24 cellular contexts compared by ENCODE assay signal in genomic region chrX:39805022-39805421, GRCh38.
DNase-seq lines count a peak whose midpoint lies in the region; ATAC-seq, FAIRE-seq and TF ChIP-seq lines count a peak whose summit lies in the region.
"Had no signal": no experiment of that assay in that cellular context is flagged by ENCODE, and none has a peak within 500 bp of the region (broad histone marks: within the 10 kb centered on the region; RNA-seq: fewer than 3 reads in every experiment).

No MANE protein-coding gene starts in this region.

- no peaks in the 10 kb centered on the region for H3K36me3 Mint-ChIP-seq in activated CD4-positive, alpha-beta memory T cell treated with anti-CD3 and anti-CD28 coated beads for 36 hours
- H3K36me3 Mint-ChIP-seq in activated CD4-positive, alpha-beta memory T cell treated with anti-CD3 and anti-CD28 coated beads, Interleukin-2, amount 10 ng/mL, durations not matched to agents 7 days and 5 days (ENCODE audit: low read depth) = no peaks in the 10 kb centered on the region
- no peaks in the 10 kb centered on the region for H3K36me3 Mint-ChIP-seq in nephron (ENCODE audit: low read depth)
- no peaks in the 10 kb centered on the region for H3K36me3 Mint-ChIP-seq in neural progenitor cell
- H3K36me3 Mint-ChIP-seq: CD8-positive, alpha-beta memory T cell; IgD-negative memory B cell had no signal

- H3F3A ChIP-seq in neural progenitor cell (ENCODE audit: low read depth) = peaks cover 21% of the 10 kb centered on the region

- no peak overlapping the region for H3K14ac ChIP-seq in H1 (ENCODE audit: insufficient read length)

- no peak overlapping the region for H3K4me2 ChIP-seq in H1 (ENCODE audit: insufficient read depth in 1 of 2, low read depth in 2 of 2, low read length in 2 of 2)
- H3K4me2 ChIP-seq in neural progenitor cell = no peak overlapping the region

- no peaks in the 10 kb centered on the region for H3K27me3 Mint-ChIP-seq in activated CD4-positive, alpha-beta memory T cell treated with anti-CD3 and anti-CD28 coated beads for 36 hours
- H3K27me3 Mint-ChIP-seq in activated CD4-positive, alpha-beta memory T cell treated with anti-CD3 and anti-CD28 coated beads, Interleukin-2, amount 10 ng/mL, durations not matched to agents 7 days and 5 days = no peaks in the 10 kb centered on the region
- H3K27me3 Mint-ChIP-seq in nephron (ENCODE audit: low read depth) = peaks cover 13% of the 10 kb centered on the region
- H3K27me3 Mint-ChIP-seq in neural progenitor cell (ENCODE audit: insufficient read depth, low read depth) = peaks cover 10% of the 10 kb centered on the region

- H3K36me3 ChIP-seq in HEK293 (ENCODE audit: control insufficient read depth in 2 of 2, insufficient read depth in 1 of 2, low read length in 2 of 2) (no peaks in the 10 kb centered on the region), H1 (ENCODE audit: control insufficient read depth in 2 of 4, insufficient read depth in 4 of 4, low read length in 3 of 4) (no peaks in the 10 kb centered on the region), neural progenitor cell (no peaks in the 10 kb centered on the region)
- H3K36me3 ChIP-seq: Peyer's patch had no signal

- H4K20me1 ChIP-seq in H1 (replicated peaks in 1 of 2; ENCODE audit: control insufficient read depth in 1 of 2, insufficient read depth in 2 of 2, low read length in 2 of 2) = no peaks in the 10 kb centered on the region
- no peaks in the 10 kb centered on the region for H4K20me1 ChIP-seq in neural progenitor cell (ENCODE audit: low read depth)

- no peak overlapping the region for H3K4me3 Mint-ChIP-seq in activated CD4-positive, alpha-beta memory T cell treated with anti-CD3 and anti-CD28 coated beads for 36 hours
- H3K4me3 Mint-ChIP-seq in activated CD4-positive, alpha-beta memory T cell treated with anti-CD3 and anti-CD28 coated beads, Interleukin-2, amount 10 ng/mL, durations not matched to agents 7 days and 5 days = no peak overlapping the region
- H3K4me3 Mint-ChIP-seq in nephron = no peak overlapping the region
- H3K4me3 Mint-ChIP-seq in neural progenitor cell = no peak overlapping the region
- H3K4me3 Mint-ChIP-seq: CD8-positive, alpha-beta memory T cell; IgD-negative memory B cell had no signal

- no peak overlapping the region for H3K4me3 ChIP-seq in HEK293 (ENCODE audit: low read depth, low read length)
- H3K4me3 ChIP-seq in H1 (ENCODE audit: extremely low read depth in 1 of 4, insufficient read depth in 2 of 4, low read depth in 3 of 4, low read length in 4 of 4) = no peak overlapping the region
- no peak overlapping the region for H3K4me3 ChIP-seq in neural progenitor cell
- H3K4me3 ChIP-seq: Peyer's patch had no signal

- H3K23ac ChIP-seq in H1 (ENCODE audit: insufficient read length) = no peak overlapping the region

- peak overlapping the region; percentile 69 for H3K4ac ChIP-seq in H1 (replicated peaks; ENCODE audit: insufficient read length, low read depth, low read length)

- no peaks in the 10 kb centered on the region for H3K79me1 ChIP-seq in H1 (ENCODE audit: low read depth, low read length)

- ATAC-seq in left cardiac atrium (no peak), HG03095 (IDR thresholded peaks at IDR 0.05; ENCODE audit: unreplicated experiment) (no peak)
- ATAC-seq: HCT116 had no signal

- 0 out of 2 replicates have a peak overlapping the region, but pooled peaks have one; percentile 75 for H2AK5ac ChIP-seq in H1 (ENCODE audit: low read depth, low read length)

- H3K27ac Mint-ChIP-seq in activated CD4-positive, alpha-beta memory T cell treated with anti-CD3 and anti-CD28 coated beads for 36 hours = peak overlapping the region; percentile 55
- no peak overlapping the region for H3K27ac Mint-ChIP-seq in activated CD4-positive, alpha-beta memory T cell treated with anti-CD3 and anti-CD28 coated beads, Interleukin-2, amount 10 ng/mL, durations not matched to agents 7 days and 5 days
- H3K27ac Mint-ChIP-seq in nephron = peak overlapping the region in 2 of 3 experiments; percentile 6 to 12
- no peak overlapping the region for H3K27ac Mint-ChIP-seq in neural progenitor cell

- H3K79me2 ChIP-seq in H1 (ENCODE audit: control insufficient read depth in 1 of 2, insufficient read depth in 2 of 2, low read length in 2 of 2) (no peaks in the 10 kb centered on the region), neural progenitor cell (ENCODE audit: low read depth) (no peaks in the 10 kb centered on the region)

- H3K9me3 Mint-ChIP-seq in activated CD4-positive, alpha-beta memory T cell treated with anti-CD3 and anti-CD28 coated beads for 36 hours = no peaks in the 10 kb centered on the region
- no peaks in the 10 kb centered on the region for H3K9me3 Mint-ChIP-seq in activated CD4-positive, alpha-beta memory T cell treated with anti-CD3 and anti-CD28 coated beads, Interleukin-2, amount 10 ng/mL, durations not matched to agents 7 days and 5 days
- H3K9me3 Mint-ChIP-seq in nephron (peaks cover 5% of the 10 kb centered on the region), neural progenitor cell (peaks cover 16% of the 10 kb centered on the region)
- H3K9me3 Mint-ChIP-seq: CD8-positive, alpha-beta memory T cell had no signal

- H3K4me1 ChIP-seq in HEK293 (ENCODE audit: control insufficient read depth, insufficient read depth, low read length) (no peaks in the 10 kb centered on the region), H1 (replicated peaks in 1 of 4; ENCODE audit: control insufficient read depth in 3 of 4, insufficient read depth in 4 of 4, low read length in 3 of 4) (peaks cover 0 to 10% (median 2%) of the 10 kb centered on the region in 4 experiments; a peak in 4 of 7 replicates), neural progenitor cell (peaks cover 35% of the 10 kb centered on the region)
- H3K4me1 ChIP-seq: Peyer's patch had no signal

- H3K9ac ChIP-seq in H1 (replicated peaks in 1 of 4; ENCODE audit: extremely low read depth in 1 of 4, low read depth in 3 of 4, low read length in 3 of 4) (no peak overlapping the region), neural progenitor cell (no peak overlapping the region)

- H3K27ac ChIP-seq in HEK293 (ENCODE audit: extremely low read depth, low read depth, low read length) (no peak overlapping the region), H1 (ENCODE audit: low read depth, low read length) (no peak overlapping the region), neural progenitor cell (no peak overlapping the region)
- H3K27ac ChIP-seq: C4-2B, Peyer's patch had no signal

- H3K4me1 Mint-ChIP-seq in activated CD4-positive, alpha-beta memory T cell treated with anti-CD3 and anti-CD28 coated beads for 36 hours (ENCODE audit: low read depth) = peaks cover 4% of the 10 kb centered on the region
- H3K4me1 Mint-ChIP-seq in activated CD4-positive, alpha-beta memory T cell treated with anti-CD3 and anti-CD28 coated beads, Interleukin-2, amount 10 ng/mL, durations not matched to agents 7 days and 5 days = no peaks in the 10 kb centered on the region
- H3K4me1 Mint-ChIP-seq in nephron (peaks cover 29% of the 10 kb centered on the region), neural progenitor cell (peaks cover 32% of the 10 kb centered on the region)
- H3K4me1 Mint-ChIP-seq: CD8-positive, alpha-beta memory T cell; IgD-negative memory B cell had no signal

- no peak overlapping the region for H3K56ac ChIP-seq in H1 (replicated peaks; ENCODE audit: insufficient read length, low read depth, low read length)

- H3K18ac ChIP-seq in H1 (ENCODE audit: extremely low read depth, low read length) = no peak overlapping the region

- peak; percentile 15 for DNase-seq in activated CD4-positive, alpha-beta memory T cell treated with anti-CD3 and anti-CD28 coated beads for 36 hours
- no peak for DNase-seq in activated CD4-positive, alpha-beta memory T cell treated with anti-CD3 and anti-CD28 coated beads, Interleukin-2, amount 10 ng/mL, durations not matched to agents 7 days and 5 days
- DNase-seq in H1 (ENCODE audit: low read depth in 1 of 2, low spot score in 2 of 2) = no peak
- DNase-seq in left cardiac atrium = no peak
- no peak for DNase-seq in neural progenitor cell (ENCODE audit: low spot score)
- DNase-seq: Calu3; CD8-positive, alpha-beta memory T cell; DMS153; GDM1; GOT3; Karpas-422; NCI-H1694; NCI-H2081; NCI-H2171; NCI-H345; NCI-H524; Peyer's patch had no signal

- no peak overlapping the region for H4K5ac ChIP-seq in H1 (ENCODE audit: insufficient read length, low read depth, low read length)

- H2BK15ac ChIP-seq in H1 (ENCODE audit: low read length) = no peak overlapping the region

- TF ChIP-seq RAD21 in H1 (IDR thresholded peaks at IDR 0.05 in 1 of 2, conservative IDR thresholded peaks at IDR 0.05 in 1 of 2; ENCODE audit: low read depth in 2 of 2, low read length in 2 of 2) = no peak

- H3K27me3 ChIP-seq in H1 (replicated peaks in 1 of 4; ENCODE audit: control insufficient read depth in 3 of 4, extremely low read depth in 1 of 4, insufficient read depth in 3 of 4, low read length in 3 of 4) (no peaks in the 10 kb centered on the region), neural progenitor cell (no peaks in the 10 kb centered on the region)
- H3K27me3 ChIP-seq: Peyer's patch had no signal

- no peak for TF ChIP-seq CTCF in HEK293 (tag by site-specific recombination; IDR thresholded peaks at IDR 0.05)
- no peak for TF ChIP-seq CTCF in H1 (IDR thresholded peaks at IDR 0.05; ENCODE audit: control extremely low read depth in 1 of 3, insufficient read depth in 1 of 3, low read depth in 1 of 3, low read length in 3 of 3)
- no peak for TF ChIP-seq CTCF in nephron (IDR thresholded peaks at IDR 0.05; ENCODE audit: unreplicated experiment in 3 of 3)
- TF ChIP-seq CTCF in neural progenitor cell (IDR thresholded peaks at IDR 0.05) = no peak

- no peak for TF ChIP-seq EP300 in H1 (IDR thresholded peaks at IDR 0.05; ENCODE audit: borderline replicate concordance in 1 of 2, low read depth in 2 of 2, low read length in 2 of 2)

- no peak overlapping the region for H2BK120ac ChIP-seq in H1 (replicated peaks; ENCODE audit: low read depth, low read length)

- H3K9me3 ChIP-seq in HEK293 (ENCODE audit: control insufficient read depth, insufficient read depth, low read depth, low read length) (no peaks in the 10 kb centered on the region), H1 (ENCODE audit: insufficient read depth in 2 of 2, low read depth in 1 of 2, low read length in 1 of 2) (no peaks in the 10 kb centered on the region), neural progenitor cell (ENCODE audit: low read depth) (no peaks in the 10 kb centered on the region)
- H3K9me3 ChIP-seq: Peyer's patch had no signal

- intact Hi-C loops in activated CD4-positive, alpha-beta memory T cell treated with anti-CD3 and anti-CD28 coated beads for 36 hours (cut with micrococcal nuclease) = no loop called here
- intact Hi-C loops in left cardiac atrium (cut with DNase I) = no loop called here

- CTCF ChIA-PET in activated CD4-positive, alpha-beta memory T cell treated with anti-CD3 and anti-CD28 coated beads for 36 hours (lab: Charles Lee) = no interaction called here
- CTCF ChIA-PET in activated CD4-positive, alpha-beta memory T cell treated with anti-CD3 and anti-CD28 coated beads, Interleukin-2, amount 10 ng/mL, durations not matched to agents 7 days and 5 days (lab: Charles Lee) = no interaction called here
- CTCF ChIA-PET in HEK293 (lab: Yijun Ruan, JAX) = interaction anchor here (0.6 to 0.7 kb wide), 2 partner anchors 25 to 402 kb away, joined by 3 read pairs; no protein-coding TSS in a partner anchor
- CTCF ChIA-PET in H1 (lab: Charles Lee; ENCODE audit: partially characterized antibody) = interaction anchor here (0.8 kb wide), 1 partner anchor 70 kb away, joined by 4 read pairs; no protein-coding TSS in a partner anchor

- H2AFZ ChIP-seq in H1 (ENCODE audit: low read length) (no peak overlapping the region), neural progenitor cell (replicated peaks) (no peak overlapping the region)

- no peak overlapping the region for H4K8ac ChIP-seq in H1 (ENCODE audit: extremely low read depth, insufficient read depth, low read length)

- no peak overlapping the region for H2BK5ac ChIP-seq in H1 (ENCODE audit: low read depth, low read length)

- H3K23me2 ChIP-seq in H1 (ENCODE audit: low read depth, low read length) = no peaks in the 10 kb centered on the region

- H2BK12ac ChIP-seq in H1 (ENCODE audit: low read depth, low read length) = no peak overlapping the region

- no peak overlapping the region for H2BK20ac ChIP-seq in H1 (ENCODE audit: low read length)

- FAIRE-seq in H1 (lab: Jason Lieb, UNC) = no peak
- FAIRE-seq: GM18507 had no signal

- H4K91ac ChIP-seq in H1 (replicated peaks; ENCODE audit: insufficient read length, low read length) = no peak overlapping the region

- no peak for TF ChIP-seq POLR2A in H1 (IDR thresholded peaks at IDR 0.05; ENCODE audit: control extremely low read depth in 1 of 2, low read depth in 2 of 2, low read length in 2 of 2)

- POLR2A ChIA-PET in activated CD4-positive, alpha-beta memory T cell treated with anti-CD3 and anti-CD28 coated beads for 36 hours (lab: Charles Lee) = no interaction called here
- POLR2A ChIA-PET in activated CD4-positive, alpha-beta memory T cell treated with anti-CD3 and anti-CD28 coated beads, Interleukin-2, amount 10 ng/mL, durations not matched to agents 7 days and 5 days (lab: Charles Lee) = no interaction called here
- POLR2A ChIA-PET in HEK293 (lab: Yijun Ruan, JAX) (no interaction called here), H1 (lab: Charles Lee; ENCODE audit: partially characterized antibody) (interaction anchor here (0.7 to 1.1 kb wide), 2 partner anchors 9 to 287 kb away, joined by 4 read pairs; no protein-coding TSS in a partner anchor)

- 79% methylated on average over 2 of the region's 2 CpGs; no CpG with 5 or more reads in 1 of the 2 experiments for WGBS in H1 (ENCODE audit: extremely low coverage in 1 of 2, insufficient coverage in 1 of 2, insufficient read length in 1 of 2, insufficient replicate concordance in 2 of 2, low coverage in 1 of 2, low lambda C conversion rate in 2 of 2, missing lambda C conversion rate in 1 of 2), 2 experiments

Comparison
In these comparisons a context has a peak if more than half of its experiments do, and no peak if none do; other contexts are left out.
1. H3K27ac Mint-ChIP-seq: peak in activated CD4-positive, alpha-beta memory T cell treated with anti-CD3 and anti-CD28 coated beads for 36 hours (single experiment) and nephron (2 of 3); none in activated CD4-positive, alpha-beta memory T cell treated with anti-CD3 and anti-CD28 coated beads, Interleukin-2, amount 10 ng/mL, durations not matched to agents 7 days and 5 days (single experiment) and neural progenitor cell (single experiment).
2. CTCF ChIA-PET loops: an anchor here in HEK293 (0.6 to 0.7 kb wide) and H1 (0.8 kb wide); none called in activated CD4-positive, alpha-beta memory T cell treated with anti-CD3 and anti-CD28 coated beads for 36 hours and activated CD4-positive, alpha-beta memory T cell treated with anti-CD3 and anti-CD28 coated beads, Interleukin-2, amount 10 ng/mL, durations not matched to agents 7 days and 5 days.